23 cellular contexts compared by ENCODE assay signal in the genomic region with DNA sequence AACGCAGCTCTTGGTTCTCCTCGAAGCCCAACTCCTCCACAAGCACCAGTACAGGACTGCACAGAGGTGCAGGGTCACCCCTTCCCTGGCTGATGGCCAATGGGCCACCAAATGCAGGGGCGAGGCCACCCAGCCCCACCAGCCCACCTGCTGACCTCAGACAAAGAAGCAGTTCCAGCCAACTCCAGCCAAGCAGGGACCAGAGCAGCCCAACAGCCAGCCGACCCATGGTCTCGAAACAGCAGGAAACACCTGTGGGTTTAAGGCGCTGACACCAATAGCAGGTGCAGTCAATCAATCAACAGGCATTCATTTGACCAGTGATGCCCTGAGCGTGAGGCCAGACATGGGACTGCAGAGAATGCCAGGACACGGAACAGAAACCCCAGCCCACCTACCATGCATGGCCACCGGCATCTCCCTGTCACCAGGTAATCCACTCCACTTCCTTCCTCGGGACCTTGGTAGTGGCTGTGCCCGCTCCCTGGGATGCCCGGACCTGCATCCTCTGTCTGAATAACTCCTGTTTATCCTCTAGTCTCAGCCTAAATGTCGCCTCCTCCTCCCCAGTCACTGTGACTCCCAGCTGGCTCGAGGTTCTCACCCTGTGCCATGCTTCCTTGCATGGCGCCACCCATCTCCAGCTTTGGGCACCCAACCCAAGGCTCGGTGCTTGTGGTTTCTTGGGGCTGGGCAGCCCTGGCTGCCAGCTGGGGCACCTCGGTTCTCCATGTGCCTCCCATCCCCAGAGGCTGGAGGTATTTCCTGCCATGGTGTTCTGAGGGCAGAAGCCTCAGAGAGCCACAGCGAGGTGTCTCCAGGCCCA.
DNase-seq lines count a peak whose midpoint lies in the region; ATAC-seq, FAIRE-seq and TF ChIP-seq lines count a peak whose summit lies in the region.
"Had no signal": no experiment of that assay in that cellular context is flagged by ENCODE, and none has a peak within 500 bp of the region (broad histone marks: within the 10 kb centered on the region; RNA-seq: fewer than 3 reads in every experiment).

No MANE protein-coding gene starts in this region.

- TF ChIP-seq EP300 in A549 (IDR thresholded peaks at IDR 0.05) = no peak

- H3K4me3 ChIP-seq in A549 = no peak overlapping the region
- H3K4me3 ChIP-seq in H7 (ENCODE audit: insufficient read depth, low read depth, low read length) = no peak overlapping the region
- no peak overlapping the region for H3K4me3 ChIP-seq in WERI-Rb-1 (ENCODE audit: low read depth, low read length)
- H3K4me3 ChIP-seq: GM23248, SK-N-MC had no signal

- intact Hi-C loops in posterior vena cava (cut with DNase I) (no loop called here), natural killer cell (cut with micrococcal nuclease) (no loop called here)

- H3K4me3 Mint-ChIP-seq in chondrocyte (ENCODE audit: unreplicated experiment) = no peak overlapping the region
- H3K4me3 Mint-ChIP-seq in natural killer cell = no peak overlapping the region
- H3K4me3 Mint-ChIP-seq: B cell; CD4-positive, alpha-beta T cell; IgD-negative memory B cell had no signal

- H3K9me3 ChIP-seq in A549 (no peaks in the 10 kb centered on the region), WERI-Rb-1 (ENCODE audit: severe bottlenecking) (no peaks in the 10 kb centered on the region)
- H3K9me3 ChIP-seq: Caco-2 had no signal

- DNase-seq in A549 (ENCODE audit: low read depth in 1 of 2, low spot score in 1 of 2) = no peak
- peak; percentile 28 for DNase-seq in H7
- peak; percentile 72 for DNase-seq in chondrocyte (ENCODE audit: low spot score)
- DNase-seq in posterior vena cava (ENCODE audit: low spot score) = peak; percentile 59
- no peak for DNase-seq in WERI-Rb-1
- DNase-seq in natural killer cell = no peak
- no peak for DNase-seq in NCI-H345 (lab: John Stamatoyannopoulos, UW)
- DNase-seq: Caco-2; CD4-positive, alpha-beta T cell; DMS 273 treated with DMSO at 0.1 percent for 48 hours; DMS79 treated with DMSO at 0.1 percent for 48 hours; GM23248; HCEC 1CT; MV-4-11; NCI-H1105 treated with DMSO at 0.1 percent for 48 hours; NCI-H2081; NCI-H526; SHP77 treated with DMSO at 0.1 percent for 48 hours; SW 1271 had no signal

- TF ChIP-seq RAD21 in A549 (conservative IDR thresholded peaks at IDR 0.05 in 1 of 2, IDR thresholded peaks at IDR 0.05 in 1 of 2) = no peak

- H3K36me3 Mint-ChIP-seq in chondrocyte (ENCODE audit: low read depth) (no peaks in the 10 kb centered on the region), natural killer cell (no peaks in the 10 kb centered on the region)
- H3K36me3 Mint-ChIP-seq: IgD-negative memory B cell had no signal

- no peak for TF ChIP-seq POLR2A in A549 (IDR thresholded peaks at IDR 0.05; ENCODE audit: low read length)

- H3K27me3 Mint-ChIP-seq in chondrocyte (ENCODE audit: low read depth) (peaks cover 1% of the 10 kb centered on the region), natural killer cell (ENCODE audit: low read depth in 2 of 2) (peaks cover 12 to 15% of the 10 kb centered on the region in 2 donors)

- no peaks in the 10 kb centered on the region for H3K36me3 ChIP-seq in H7 (replicated peaks; ENCODE audit: control insufficient read depth, insufficient read depth, low read length)
- H3K36me3 ChIP-seq in WERI-Rb-1 = no peaks in the 10 kb centered on the region

- H3K27me3 ChIP-seq in H7 (ENCODE audit: control insufficient read depth, insufficient read depth, low read length) (no peaks in the 10 kb centered on the region), WERI-Rb-1 (ENCODE audit: insufficient read depth, low read depth, severe bottlenecking) (no peaks in the 10 kb centered on the region)

- H3K27ac Mint-ChIP-seq in chondrocyte (ENCODE audit: unreplicated experiment) = no peak overlapping the region
- no peak overlapping the region for H3K27ac Mint-ChIP-seq in natural killer cell
- H3K27ac Mint-ChIP-seq: B cell; CD4-positive, alpha-beta T cell; IgD-negative memory B cell had no signal

- peaks cover 40% of the 10 kb centered on the region for H3K4me1 ChIP-seq in A549
- H3K4me1 ChIP-seq: Caco-2 had no signal

- ATAC-seq in A549 = no peak
- ATAC-seq in natural killer cell = no peak

- CTCF ChIA-PET in A549 (lab: Yijun Ruan, JAX) = interaction anchor here (1.0 to 1.2 kb wide), 2 partner anchors 139 to 141 kb away, joined by 3 read pairs; no protein-coding TSS in a partner anchor

- H3K27ac ChIP-seq in A549 (peak overlapping the region; percentile 94 to 96), WERI-Rb-1 (no peak overlapping the region)
- H3K27ac ChIP-seq: GM23248, SK-N-MC had no signal

- POLR2A ChIA-PET in A549 (lab: Yijun Ruan, JAX) = no interaction called here

- TF ChIP-seq CTCF in A549 (IDR thresholded peaks at IDR 0.05) = no peak
- TF ChIP-seq CTCF in chondrocyte (IDR thresholded peaks at IDR 0.05) = no peak
- no peak for TF ChIP-seq CTCF in WERI-Rb-1 (IDR thresholded peaks at IDR 0.05; ENCODE audit: low read depth, low read length)
- TF ChIP-seq CTCF in natural killer cell (IDR thresholded peaks at IDR 0.05) = no peak

- peak overlapping the region; percentile 75; the same call in 2 of the 3 replicates for H3K4me2 ChIP-seq in A549

- WGBS in A549 (ENCODE audit: missing lambda C conversion rate) = 96% methylated on average over 10 of the region's 18 CpGs

- H3K9me3 Mint-ChIP-seq in chondrocyte (ENCODE audit: low read depth) (no peaks in the 10 kb centered on the region), natural killer cell (no peaks in the 10 kb centered on the region)
- H3K9me3 Mint-ChIP-seq: CD4-positive, alpha-beta T cell; IgD-negative memory B cell had no signal

- H3K4me1 Mint-ChIP-seq in chondrocyte (ENCODE audit: low read depth) (peaks cover 25% of the 10 kb centered on the region), natural killer cell (no peaks in the 10 kb centered on the region)
- H3K4me1 Mint-ChIP-seq: B cell, IgD-negative memory B cell had no signal

- FAIRE-seq in A549 (lab: Jason Lieb, UNC) = no peak
- FAIRE-seq: GM18507 had no signal

TF ChIP-seq in A549, 52 proteins besides CTCF, POLR2A, EP300 and RAD21:
- no peak for TF ChIP-seq ZC3H11A (IDR thresholded peaks at IDR 0.05)
- TF ChIP-seq ELK1 (IDR thresholded peaks at IDR 0.05; ENCODE audit: low read depth, low read length) = no peak
- no peak for TF ChIP-seq MAX (IDR thresholded peaks at IDR 0.05)
- no peak for TF ChIP-seq ZNF302 (CRISPR knock-in tag; IDR thresholded peaks at IDR 0.05)
- no peak for TF ChIP-seq ZSCAN20 (CRISPR knock-in tag; IDR thresholded peaks at IDR 0.05)
- no peak for TF ChIP-seq SREBF2 (IDR thresholded peaks at IDR 0.05)
- no peak for TF ChIP-seq E2F6 (IDR thresholded peaks at IDR 0.05; ENCODE audit: borderline replicate concordance, low read depth)
- no peak for TF ChIP-seq HES2 (IDR thresholded peaks at IDR 0.05)
- TF ChIP-seq FOXS1 (CRISPR knock-in tag; IDR thresholded peaks at IDR 0.05) = no peak
- no peak for TF ChIP-seq HOXB5 (CRISPR knock-in tag; IDR thresholded peaks at IDR 0.05)
- TF ChIP-seq HOXA7 (CRISPR knock-in tag; IDR thresholded peaks at IDR 0.05) = no peak
- TF ChIP-seq MAZ (IDR thresholded peaks at IDR 0.05; ENCODE audit: borderline replicate concordance, low read depth, low read length) = no peak
- no peak for TF ChIP-seq TP53 (CRISPR knock-in tag; IDR thresholded peaks at IDR 0.05)

Comparison
In these comparisons a context has a peak if more than half of its experiments do, and no peak if none do; other contexts are left out.
1. DNase-seq: peak in H7 (single experiment), chondrocyte (single experiment) and posterior vena cava (single experiment); none in A549 (0 of 2), WERI-Rb-1 (single experiment), natural killer cell (single experiment) and NCI-H345 (single experiment).